15 cellular contexts compared by ENCODE assay signal in genomic region chr6:73679009-73679408, GRCh38.
"Had no signal": no experiment of that assay in that cellular context is flagged by ENCODE, and none has a peak within 500 bp of the region (broad histone marks: within the 10 kb centered on the region; RNA-seq: fewer than 3 reads in every experiment).

No MANE protein-coding gene starts in this region.

- H3K4me3 Mint-ChIP-seq: activated CD4-positive, alpha-beta memory T cell treated with anti-CD3 and anti-CD28 coated beads for 36 hours; activated naive CD8-positive, alpha-beta T cell treated with anti-CD3 and anti-CD28 coated beads, Interleukin-2, amount 10 ng/mL, durations not matched to agents 7 days and 5 days; activated T-cell treated with anti-CD3 and anti-CD28 coated beads, Interleukin-2, amount 50 U/mL, for 72 hours; memory B cell; nephron; stimulated activated naive CD8-positive, alpha-beta T cell treated with anti-CD3 and anti-CD28 coated beads, Interleukin-15, Interleukin-2, amounts not matched to agents 100 ng/mL and 50 ng/mL, for 24 hours had no signal

- H3K36me3 ChIP-seq: ascending aorta had no signal

- H3K27me3 ChIP-seq: ascending aorta, dorsolateral prefrontal cortex had no signal

- ATAC-seq: activated T-cell treated with anti-CD3 and anti-CD28 coated beads, Interleukin-2, amount 50 U/mL, for 72 hours; esophagus mucosa; left lobe of liver had no signal

- H3K36me3 Mint-ChIP-seq: activated CD4-positive, alpha-beta memory T cell treated with anti-CD3 and anti-CD28 coated beads for 36 hours; activated naive CD8-positive, alpha-beta T cell treated with anti-CD3 and anti-CD28 coated beads, Interleukin-2, amount 10 ng/mL, durations not matched to agents 7 days and 5 days had no signal

- H3K4me1 Mint-ChIP-seq: activated naive CD8-positive, alpha-beta T cell treated with anti-CD3 and anti-CD28 coated beads, Interleukin-2, amount 10 ng/mL, durations not matched to agents 7 days and 5 days had no signal

- H3K4me3 ChIP-seq: ascending aorta, dorsolateral prefrontal cortex had no signal

- DNase-seq: activated CD4-positive, alpha-beta memory T cell treated with anti-CD3 and anti-CD28 coated beads for 36 hours; activated CD4-positive, alpha-beta T cell treated with anti-CD3 and anti-CD28 coated beads for 1 hour; activated naive CD8-positive, alpha-beta T cell treated with anti-CD3 and anti-CD28 coated beads, Interleukin-2, amount 10 ng/mL, durations not matched to agents 7 days and 5 days; activated T-cell treated with anti-CD3 and anti-CD28 coated beads, Interleukin-2, amount 50 U/mL, for 72 hours; dorsolateral prefrontal cortex; glutamatergic neuron; stimulated activated CD4-positive, alpha-beta T cell treated with anti-CD3 and anti-CD28 coated beads, Interleukin-15, amount 100 ng/mL, for 24 hours; stimulated activated CD4-positive, alpha-beta T cell treated with anti-CD3 and anti-CD28 coated beads, Interleukin-4, amount 100 ng/mL, for 24 hours; T-helper 9 cell had no signal

- H3K27ac Mint-ChIP-seq: activated CD4-positive, alpha-beta memory T cell treated with anti-CD3 and anti-CD28 coated beads for 36 hours; activated naive CD8-positive, alpha-beta T cell treated with anti-CD3 and anti-CD28 coated beads, Interleukin-2, amount 10 ng/mL, durations not matched to agents 7 days and 5 days; activated T-cell treated with anti-CD3 and anti-CD28 coated beads, Interleukin-2, amount 50 U/mL, for 72 hours; memory B cell; nephron; stimulated activated naive CD8-positive, alpha-beta T cell treated with anti-CD3 and anti-CD28 coated beads, Interleukin-15, Interleukin-2, amounts not matched to agents 100 ng/mL and 50 ng/mL, for 24 hours had no signal

- H3K27ac ChIP-seq: ascending aorta, dorsolateral prefrontal cortex had no signal
